ENCODE assay signal across 28 cellular contexts in the genomic region with DNA sequence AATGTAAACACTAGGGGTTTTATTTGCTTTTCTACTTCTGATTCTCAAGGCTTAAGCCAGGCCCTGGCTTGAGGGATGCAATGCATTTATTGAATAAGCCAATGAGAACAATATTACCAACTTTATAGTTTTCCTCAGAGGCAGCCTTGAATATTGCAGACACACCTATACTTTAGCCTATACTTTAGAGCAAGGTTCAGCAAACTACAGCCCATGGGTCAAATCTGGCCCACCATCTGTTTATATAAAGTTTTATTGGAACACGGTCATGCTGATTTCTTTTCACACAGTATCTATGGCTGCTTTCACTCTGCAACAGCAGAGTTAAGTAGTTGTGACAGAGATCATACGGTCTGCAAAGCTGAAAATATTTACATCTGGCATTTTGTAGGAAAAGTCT. TPM values are rescaled to one million over a fixed set of nuclear protein-coding genes. Genes with fewer than 3 reads are reported as not detected.
"Had no signal": no experiment of that assay in that cellular context is flagged by ENCODE, and none has a peak within 500 bp of the region (broad histone marks: within the 10 kb centered on the region; RNA-seq: fewer than 3 reads in every experiment).

No MANE protein-coding gene starts in this region.

- H3K4me3 ChIP-seq: neural progenitor cell, ovary, psoas muscle, right lobe of liver, sigmoid colon, stomach, thoracic aorta, tibial artery, transverse colon, upper lobe of right lung, uterus had no signal

- H3K4me3 Mint-ChIP-seq: natural killer cell; nephron; neural progenitor cell; stimulated activated effector memory CD8-positive, alpha-beta T cell treated with anti-CD3 and anti-CD28 coated beads, Interleukin-12 subunit alpha, Interleukin-12 subunit beta, amount 100 ng/mL, for 72 hours; stimulated activated naive B cell treated with anti-CD40 and anti-IgM and Interleukin-4, amounts not matched to agents 10 μg/mL and 1 μg/mL and 100 μg/mL, for 72 hours; stimulated activated naive CD8-positive, alpha-beta T cell treated with anti-CD3 and anti-CD28 coated beads, Interleukin-15, Interleukin-2, amounts not matched to agents 100 ng/mL and 50 ng/mL, for 24 hours; type B pancreatic cell had no signal

- H3K9me3 ChIP-seq: ovary, psoas muscle, right lobe of liver, sigmoid colon, stomach, thoracic aorta, tibial artery, transverse colon, upper lobe of right lung, uterus had no signal

- H3K36me3 Mint-ChIP-seq: natural killer cell; neural progenitor cell; stimulated activated effector memory CD8-positive, alpha-beta T cell treated with anti-CD3 and anti-CD28 coated beads, Interleukin-12 subunit alpha, Interleukin-12 subunit beta, amount 100 ng/mL, for 72 hours; stimulated activated naive B cell treated with anti-CD40 and anti-IgM and Interleukin-4, amounts not matched to agents 10 μg/mL and 1 μg/mL and 100 μg/mL, for 72 hours; type B pancreatic cell had no signal

- H3K27ac ChIP-seq: neural progenitor cell, ovary, parathyroid adenoma, psoas muscle, right lobe of liver, sigmoid colon, stomach, thoracic aorta, tibial artery, transverse colon, upper lobe of right lung, uterus had no signal

- DNase-seq: natural killer cell; occipital lobe; ovary; posterior cingulate gyrus; psoas muscle; right cardiac atrium; right lobe of liver; sigmoid colon; small intestine; stimulated activated CD4-positive, alpha-beta T cell treated with anti-CD3 and anti-CD28 coated beads, Interleukin-15, amount 100 ng/mL, for 24 hours; stimulated activated CD4-positive, alpha-beta T cell treated with anti-CD3 and anti-CD28 coated beads, Interleukin-2, amount 100 ng/mL, for 24 hours; stimulated activated CD4-positive, alpha-beta T cell treated with anti-CD3 and anti-CD28 coated beads, Interleukin-2, amount 100 ng/mL, for 48 hours; stimulated activated CD4-positive, alpha-beta T cell treated with anti-CD3 and anti-CD28 coated beads, Interleukin-4, amount 100 ng/mL, for 24 hours; stimulated activated naive B cell treated with anti-CD40 and anti-IgM and Interleukin-4, amounts not matched to agents 10 μg/mL and 1 μg/mL and 100 μg/mL, for 72 hours; stimulated activated naive CD4-positive, alpha-beta T cell treated with Interleukin-2 at 50 U/mL for 16 hours; stomach; tibial artery; transverse colon; upper lobe of right lung; uterus had no signal

- H2AFZ ChIP-seq: neural progenitor cell, parathyroid adenoma had no signal

- H3K4me1 Mint-ChIP-seq: nephron; stimulated activated effector memory CD8-positive, alpha-beta T cell treated with anti-CD3 and anti-CD28 coated beads, Interleukin-12 subunit alpha, Interleukin-12 subunit beta, amount 100 ng/mL, for 72 hours; stimulated activated naive B cell treated with anti-CD40 and anti-IgM and Interleukin-4, amounts not matched to agents 10 μg/mL and 1 μg/mL and 100 μg/mL, for 72 hours had no signal

- H3K4me1 ChIP-seq: parathyroid adenoma, psoas muscle, right lobe of liver, sigmoid colon, stomach, tibial artery, transverse colon, upper lobe of right lung, uterus had no signal

- H3K27me3 ChIP-seq: ovary, right lobe of liver, upper lobe of right lung, uterus had no signal

- H3K4me2 ChIP-seq: neural progenitor cell had no signal

- H3K9me3 Mint-ChIP-seq: natural killer cell; nephron; neural progenitor cell; stimulated activated effector memory CD8-positive, alpha-beta T cell treated with anti-CD3 and anti-CD28 coated beads, Interleukin-12 subunit alpha, Interleukin-12 subunit beta, amount 100 ng/mL, for 72 hours; stimulated activated naive B cell treated with anti-CD40 and anti-IgM and Interleukin-4, amounts not matched to agents 10 μg/mL and 1 μg/mL and 100 μg/mL, for 72 hours; stimulated activated naive CD8-positive, alpha-beta T cell treated with anti-CD3 and anti-CD28 coated beads, Interleukin-15, Interleukin-2, amounts not matched to agents 100 ng/mL and 50 ng/mL, for 24 hours; type B pancreatic cell had no signal

- H3K79me2 ChIP-seq: parathyroid adenoma had no signal

- H3K27ac Mint-ChIP-seq: natural killer cell; nephron; neural progenitor cell; progenitor cell of endocrine pancreas; stimulated activated effector memory CD8-positive, alpha-beta T cell treated with anti-CD3 and anti-CD28 coated beads, Interleukin-12 subunit alpha, Interleukin-12 subunit beta, amount 100 ng/mL, for 72 hours; stimulated activated naive B cell treated with anti-CD40 and anti-IgM and Interleukin-4, amounts not matched to agents 10 μg/mL and 1 μg/mL and 100 μg/mL, for 72 hours; stimulated activated naive CD8-positive, alpha-beta T cell treated with anti-CD3 and anti-CD28 coated beads, Interleukin-15, Interleukin-2, amounts not matched to agents 100 ng/mL and 50 ng/mL, for 24 hours; type B pancreatic cell had no signal

- H3K36me3 ChIP-seq: neural progenitor cell, ovary, right lobe of liver, sigmoid colon, stomach, thoracic aorta, tibial artery, transverse colon, upper lobe of right lung, uterus had no signal

- ATAC-seq: natural killer cell; psoas muscle; right cardiac atrium; right lobe of liver; stimulated activated effector memory CD8-positive, alpha-beta T cell treated with anti-CD3 and anti-CD28 coated beads, Interleukin-12 subunit alpha, Interleukin-12 subunit beta, amount 100 ng/mL, for 72 hours; stimulated activated naive B cell treated with anti-CD40 and anti-IgM and Interleukin-4, amounts not matched to agents 10 μg/mL and 1 μg/mL and 100 μg/mL, for 72 hours; upper lobe of right lung had no signal

RNA-seq across cellular contexts. Expression of a gene that starts 50.3 kb away (rescaled TPM):
- total RNA-seq: thoracic aorta had no signal
